2 cellular contexts compared by ENCODE assay signal in the genomic region with DNA sequence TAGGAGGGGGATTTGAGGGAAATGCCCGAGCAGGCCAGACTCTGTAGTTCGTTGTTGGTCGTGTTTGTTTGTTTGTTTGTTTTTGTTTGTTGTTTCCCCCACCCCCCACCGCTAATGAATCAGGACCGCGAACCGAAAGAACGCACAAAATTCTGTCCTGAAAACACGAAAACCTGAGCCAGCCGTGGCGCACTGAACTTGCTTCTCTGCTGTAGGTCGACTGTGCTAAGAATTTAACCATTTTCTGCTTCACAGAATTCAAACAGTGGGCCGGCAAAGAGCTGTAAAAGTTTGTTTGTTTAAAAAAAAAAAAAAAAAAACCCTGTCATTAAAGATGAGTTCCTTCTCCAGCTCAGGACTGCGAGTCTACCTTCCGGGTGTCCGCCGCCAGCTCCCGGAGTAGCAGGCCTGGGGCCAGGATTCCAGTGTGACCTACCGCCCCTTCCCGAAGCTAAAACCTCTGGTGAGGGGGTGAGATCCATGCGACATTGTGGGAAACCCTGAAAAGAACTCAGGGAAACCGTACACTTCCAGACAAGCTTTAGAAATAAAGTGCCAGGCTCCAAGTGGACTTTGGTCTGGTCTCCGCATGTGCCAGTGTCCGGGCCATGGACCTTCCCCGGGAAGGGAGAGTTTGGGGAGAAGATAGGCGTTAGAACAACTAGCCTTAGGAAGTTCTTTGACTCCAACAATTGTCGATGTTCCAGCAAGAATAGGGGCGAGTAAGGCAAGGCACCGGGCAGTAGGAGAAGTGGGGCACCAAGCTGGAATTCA.
TF ChIP-seq lines count a peak whose summit lies in the region.

No MANE protein-coding gene starts in this region.

TF ChIP-seq in SK-N-SH, 30 proteins besides CTCF, POLR2A, EP300 and RAD21 (continued from another document):
- TF ChIP-seq, protein P1, sequence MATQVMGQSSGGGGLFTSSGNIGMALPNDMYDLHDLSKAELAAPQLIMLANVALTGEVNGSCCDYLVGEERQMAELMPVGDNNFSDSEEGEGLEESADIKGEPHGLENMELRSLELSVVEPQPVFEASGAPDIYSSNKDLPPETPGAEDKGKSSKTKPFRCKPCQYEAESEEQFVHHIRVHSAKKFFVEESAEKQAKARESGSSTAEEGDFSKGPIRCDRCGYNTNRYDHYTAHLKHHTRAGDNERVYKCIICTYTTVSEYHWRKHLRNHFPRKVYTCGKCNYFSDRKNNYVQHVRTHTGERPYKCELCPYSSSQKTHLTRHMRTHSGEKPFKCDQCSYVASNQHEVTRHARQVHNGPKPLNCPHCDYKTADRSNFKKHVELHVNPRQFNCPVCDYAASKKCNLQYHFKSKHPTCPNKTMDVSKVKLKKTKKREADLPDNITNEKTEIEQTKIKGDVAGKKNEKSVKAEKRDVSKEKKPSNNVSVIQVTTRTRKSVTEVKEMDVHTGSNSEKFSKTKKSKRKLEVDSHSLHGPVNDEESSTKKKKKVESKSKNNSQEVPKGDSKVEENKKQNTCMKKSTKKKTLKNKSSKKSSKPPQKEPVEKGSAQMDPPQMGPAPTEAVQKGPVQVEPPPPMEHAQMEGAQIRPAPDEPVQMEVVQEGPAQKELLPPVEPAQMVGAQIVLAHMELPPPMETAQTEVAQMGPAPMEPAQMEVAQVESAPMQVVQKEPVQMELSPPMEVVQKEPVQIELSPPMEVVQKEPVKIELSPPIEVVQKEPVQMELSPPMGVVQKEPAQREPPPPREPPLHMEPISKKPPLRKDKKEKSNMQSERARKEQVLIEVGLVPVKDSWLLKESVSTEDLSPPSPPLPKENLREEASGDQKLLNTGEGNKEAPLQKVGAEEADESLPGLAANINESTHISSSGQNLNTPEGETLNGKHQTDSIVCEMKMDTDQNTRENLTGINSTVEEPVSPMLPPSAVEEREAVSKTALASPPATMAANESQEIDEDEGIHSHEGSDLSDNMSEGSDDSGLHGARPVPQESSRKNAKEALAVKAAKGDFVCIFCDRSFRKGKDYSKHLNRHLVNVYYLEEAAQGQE (IDR thresholded peaks at IDR 0.05; ENCODE audit: low read depth, low read length), result no peak
- TF ChIP-seq, protein P2, sequence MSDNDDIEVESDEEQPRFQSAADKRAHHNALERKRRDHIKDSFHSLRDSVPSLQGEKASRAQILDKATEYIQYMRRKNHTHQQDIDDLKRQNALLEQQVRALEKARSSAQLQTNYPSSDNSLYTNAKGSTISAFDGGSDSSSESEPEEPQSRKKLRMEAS (IDR thresholded peaks at IDR 0.05; ENCODE audit: low read depth), result no peak
- TF ChIP-seq, protein P3, sequence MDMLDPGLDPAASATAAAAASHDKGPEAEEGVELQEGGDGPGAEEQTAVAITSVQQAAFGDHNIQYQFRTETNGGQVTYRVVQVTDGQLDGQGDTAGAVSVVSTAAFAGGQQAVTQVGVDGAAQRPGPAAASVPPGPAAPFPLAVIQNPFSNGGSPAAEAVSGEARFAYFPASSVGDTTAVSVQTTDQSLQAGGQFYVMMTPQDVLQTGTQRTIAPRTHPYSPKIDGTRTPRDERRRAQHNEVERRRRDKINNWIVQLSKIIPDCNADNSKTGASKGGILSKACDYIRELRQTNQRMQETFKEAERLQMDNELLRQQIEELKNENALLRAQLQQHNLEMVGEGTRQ (IDR thresholded peaks at IDR 0.05; ENCODE audit: borderline replicate concordance, low read depth, low read length), result no peak
- TF ChIP-seq GABPA (IDR thresholded peaks at IDR 0.05; ENCODE audit: low read depth), result no peak
- TF ChIP-seq, protein P4, sequence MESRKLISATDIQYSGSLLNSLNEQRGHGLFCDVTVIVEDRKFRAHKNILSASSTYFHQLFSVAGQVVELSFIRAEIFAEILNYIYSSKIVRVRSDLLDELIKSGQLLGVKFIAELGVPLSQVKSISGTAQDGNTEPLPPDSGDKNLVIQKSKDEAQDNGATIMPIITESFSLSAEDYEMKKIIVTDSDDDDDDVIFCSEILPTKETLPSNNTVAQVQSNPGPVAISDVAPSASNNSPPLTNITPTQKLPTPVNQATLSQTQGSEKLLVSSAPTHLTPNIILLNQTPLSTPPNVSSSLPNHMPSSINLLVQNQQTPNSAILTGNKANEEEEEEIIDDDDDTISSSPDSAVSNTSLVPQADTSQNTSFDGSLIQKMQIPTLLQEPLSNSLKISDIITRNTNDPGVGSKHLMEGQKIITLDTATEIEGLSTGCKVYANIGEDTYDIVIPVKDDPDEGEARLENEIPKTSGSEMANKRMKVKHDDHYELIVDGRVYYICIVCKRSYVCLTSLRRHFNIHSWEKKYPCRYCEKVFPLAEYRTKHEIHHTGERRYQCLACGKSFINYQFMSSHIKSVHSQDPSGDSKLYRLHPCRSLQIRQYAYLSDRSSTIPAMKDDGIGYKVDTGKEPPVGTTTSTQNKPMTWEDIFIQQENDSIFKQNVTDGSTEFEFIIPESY (IDR thresholded peaks at IDR 0.05; ENCODE audit: borderline replicate concordance, low read depth), result no peak
- no peak for TF ChIP-seq GATA2 (CRISPR knock-in tag; IDR thresholded peaks at IDR 0.05)
- no peak for TF ChIP-seq YY1 (IDR thresholded peaks at IDR 0.05; ENCODE audit: low read depth)
- TF ChIP-seq CHD2 (IDR thresholded peaks at IDR 0.05; ENCODE audit: low read length, partially characterized antibody), result no peak
- no peak for TF ChIP-seq TAF1 (IDR thresholded peaks at IDR 0.05; ENCODE audit: borderline replicate concordance, low read depth, low read length)
- TF ChIP-seq, protein P5, sequence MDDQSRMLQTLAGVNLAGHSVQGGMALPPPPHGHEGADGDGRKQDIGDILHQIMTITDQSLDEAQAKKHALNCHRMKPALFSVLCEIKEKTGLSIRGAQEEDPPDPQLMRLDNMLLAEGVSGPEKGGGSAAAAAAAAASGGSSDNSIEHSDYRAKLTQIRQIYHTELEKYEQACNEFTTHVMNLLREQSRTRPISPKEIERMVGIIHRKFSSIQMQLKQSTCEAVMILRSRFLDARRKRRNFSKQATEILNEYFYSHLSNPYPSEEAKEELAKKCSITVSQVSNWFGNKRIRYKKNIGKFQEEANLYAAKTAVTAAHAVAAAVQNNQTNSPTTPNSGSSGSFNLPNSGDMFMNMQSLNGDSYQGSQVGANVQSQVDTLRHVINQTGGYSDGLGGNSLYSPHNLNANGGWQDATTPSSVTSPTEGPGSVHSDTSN (IDR thresholded peaks at IDR 0.05), result no peak
- TF ChIP-seq, protein P6, sequence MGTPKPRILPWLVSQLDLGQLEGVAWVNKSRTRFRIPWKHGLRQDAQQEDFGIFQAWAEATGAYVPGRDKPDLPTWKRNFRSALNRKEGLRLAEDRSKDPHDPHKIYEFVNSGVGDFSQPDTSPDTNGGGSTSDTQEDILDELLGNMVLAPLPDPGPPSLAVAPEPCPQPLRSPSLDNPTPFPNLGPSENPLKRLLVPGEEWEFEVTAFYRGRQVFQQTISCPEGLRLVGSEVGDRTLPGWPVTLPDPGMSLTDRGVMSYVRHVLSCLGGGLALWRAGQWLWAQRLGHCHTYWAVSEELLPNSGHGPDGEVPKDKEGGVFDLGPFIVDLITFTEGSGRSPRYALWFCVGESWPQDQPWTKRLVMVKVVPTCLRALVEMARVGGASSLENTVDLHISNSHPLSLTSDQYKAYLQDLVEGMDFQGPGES (IDR thresholded peaks at IDR 0.05; ENCODE audit: low read depth, low read length), result no peak
- TF ChIP-seq SMC3 (IDR thresholded peaks at IDR 0.05; ENCODE audit: low read depth, low read length), result no peak
- no peak for TF ChIP-seq FOSL2 (IDR thresholded peaks at IDR 0.05; ENCODE audit: borderline replicate concordance, low read depth)
- TF ChIP-seq JUND (IDR thresholded peaks at IDR 0.05), result no peak
TF ChIP-seq in SK-N-SH: peak in this region for 0.

TF ChIP-seq in SK-N-SH treated with all-trans-retinoic acid at 6 μM for 48 hours, 23 proteins besides CTCF, POLR2A, EP300 and RAD21 (continued from another document):
- TF ChIP-seq, protein P7, sequence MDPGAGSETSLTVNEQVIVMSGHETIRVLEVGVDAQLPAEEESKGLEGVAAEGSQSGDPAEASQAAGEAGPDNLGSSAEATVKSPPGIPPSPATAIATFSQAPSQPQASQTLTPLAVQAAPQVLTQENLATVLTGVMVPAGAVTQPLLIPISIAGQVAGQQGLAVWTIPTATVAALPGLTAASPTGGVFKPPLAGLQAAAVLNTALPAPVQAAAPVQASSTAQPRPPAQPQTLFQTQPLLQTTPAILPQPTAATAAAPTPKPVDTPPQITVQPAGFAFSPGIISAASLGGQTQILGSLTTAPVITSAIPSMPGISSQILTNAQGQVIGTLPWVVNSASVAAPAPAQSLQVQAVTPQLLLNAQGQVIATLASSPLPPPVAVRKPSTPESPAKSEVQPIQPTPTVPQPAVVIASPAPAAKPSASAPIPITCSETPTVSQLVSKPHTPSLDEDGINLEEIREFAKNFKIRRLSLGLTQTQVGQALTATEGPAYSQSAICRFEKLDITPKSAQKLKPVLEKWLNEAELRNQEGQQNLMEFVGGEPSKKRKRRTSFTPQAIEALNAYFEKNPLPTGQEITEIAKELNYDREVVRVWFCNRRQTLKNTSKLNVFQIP (CRISPR knock-in tag; IDR thresholded peaks at IDR 0.05; ENCODE audit: borderline replicate concordance, low read depth), result no peak
TF ChIP-seq in SK-N-SH treated with all-trans-retinoic acid at 6 μM for 48 hours: peak in this region for 0.
